Comparison of ENCODE assay signal across 8 cellular contexts in genomic region chr22:29267462-29267857, GRCh38. TPM values are rescaled to one million over a fixed set of nuclear protein-coding genes. Genes with fewer than 3 reads are reported as not detected.
DNase-seq lines count a peak whose midpoint lies in the region; ATAC-seq and TF ChIP-seq lines count a peak whose summit lies in the region.

No MANE protein-coding gene starts in this region.

- H3K36me3 ChIP-seq in BLaER1 treated with 17β-estradiol and CSF1 and Interleukin-3, amounts not matched to agents 10 nM and 100 nM, result peaks cover 40 to 64% (median 55%) of the 10 kb centered on the region in 11 experiments
- peaks cover 0 to 27% (median 0%) of the 10 kb centered on the region in 3 experiments for H3K36me3 ChIP-seq in naive thymus-derived CD4-positive, alpha-beta T cell (ENCODE audit: control insufficient read depth in 2 of 3, insufficient read depth in 3 of 3, low read length in 3 of 3)

- no peaks in the 10 kb centered on the region for H3K27me3 ChIP-seq in BLaER1 treated with 17β-estradiol and CSF1 and Interleukin-3, amounts not matched to agents 10 nM and 100 nM
- H3K27me3 ChIP-seq in naive thymus-derived CD4-positive, alpha-beta T cell (ENCODE audit: control insufficient read depth in 2 of 2, insufficient read depth in 2 of 2, low read length in 2 of 2), result no peaks in the 10 kb centered on the region

- intact Hi-C loops in naive thymus-derived CD4-positive, alpha-beta T cell (cut with micrococcal nuclease), result loop anchor here (2.0 to 10.0 kb wide), 9 partner anchors 35 to 1325 kb away; partner anchors contain the start of genes HSCB (in 1 of the 2), MTMR3 (in 1 of the 2), NF2 (in 1 of the 2) and NIPSNAP1 (in 1 of the 2)

- H3K4me2 ChIP-seq in BLaER1 treated with 17β-estradiol and CSF1 and Interleukin-3, amounts not matched to agents 10 nM and 100 nM, result peak overlapping the region; percentile 94 to 99 (median 97)

- H3K4me1 ChIP-seq in BLaER1 treated with 17β-estradiol and CSF1 and Interleukin-3, amounts not matched to agents 10 nM and 100 nM, result peaks cover 52 to 76% (median 68%) of the 10 kb centered on the region in 10 experiments
- peaks cover 36 to 38% of the 10 kb centered on the region in 2 donors for H3K4me1 ChIP-seq in naive thymus-derived CD4-positive, alpha-beta T cell (ENCODE audit: control insufficient read depth in 2 of 2, insufficient read depth in 2 of 2, low read length in 2 of 2)

- H3K9ac ChIP-seq in BLaER1 treated with 17β-estradiol and CSF1 and Interleukin-3, amounts not matched to agents 10 nM and 100 nM, result peak overlapping the region; percentile 98 to 100 (median 100)

- peak overlapping the region; percentile 88 to 98 (median 95) for H3K4me3 ChIP-seq in BLaER1 treated with 17β-estradiol and CSF1 and Interleukin-3, amounts not matched to agents 10 nM and 100 nM
- peak overlapping the region; percentile 84 to 88 for H3K4me3 ChIP-seq in cardiac fibroblast (replicated peaks in 1 of 2; ENCODE audit: low read depth in 2 of 2, low read length in 2 of 2)
- peak overlapping the region; percentile 96 for H3K4me3 ChIP-seq in naive thymus-derived CD4-positive, alpha-beta T cell (ENCODE audit: low read length)

- CTCF ChIA-PET in naive thymus-derived CD4-positive, alpha-beta T cell (lab: Charles Lee), result no interaction called here

- peaks cover 41 to 63% (median 57%) of the 10 kb centered on the region in 11 experiments for H4K20me1 ChIP-seq in BLaER1 treated with 17β-estradiol and CSF1 and Interleukin-3, amounts not matched to agents 10 nM and 100 nM

- H3K27ac Mint-ChIP-seq in naive thymus-derived CD4-positive, alpha-beta T cell, result peak overlapping the region; percentile 40 to 100 (median 99)

- POLR2A ChIA-PET in naive thymus-derived CD4-positive, alpha-beta T cell (lab: Charles Lee), result no interaction called here

- no peak for TF ChIP-seq CTCF in cardiac fibroblast (IDR thresholded peaks at IDR 0.05; ENCODE audit: low read depth, low read length)

- H3K9me3 Mint-ChIP-seq in naive thymus-derived CD4-positive, alpha-beta T cell, result peaks cover 0 to 6% (median 0%) of the 10 kb centered on the region in 11 donors

- H3K27ac ChIP-seq in BLaER1 treated with 17β-estradiol and CSF1 and Interleukin-3, amounts not matched to agents 10 nM and 100 nM, result peak overlapping the region; percentile 99 to 100 (median 100)
- H3K27ac ChIP-seq in naive thymus-derived CD4-positive, alpha-beta T cell (ENCODE audit: low read depth, low read length), result peak overlapping the region; percentile 98

- peak overlapping the region; percentile 93 to 100 (median 96) for H3K4me3 Mint-ChIP-seq in naive thymus-derived CD4-positive, alpha-beta T cell

- peak; percentile 8 for ATAC-seq in HG03469 (IDR thresholded peaks at IDR 0.05; ENCODE audit: unreplicated experiment)
- ATAC-seq in naive thymus-derived CD4-positive, alpha-beta T cell, result no peak

- peaks cover 0 to 5% (median 0%) of the 10 kb centered on the region in 5 donors for H3K27me3 Mint-ChIP-seq in naive thymus-derived CD4-positive, alpha-beta T cell

- H3K9me3 ChIP-seq in BLaER1 treated with 17β-estradiol and CSF1 and Interleukin-3, amounts not matched to agents 10 nM and 100 nM (replicated peaks in 1 of 11), result no peaks in the 10 kb centered on the region
- H3K9me3 ChIP-seq in naive thymus-derived CD4-positive, alpha-beta T cell (ENCODE audit: control insufficient read depth in 2 of 3, low read length in 3 of 3), result no peaks in the 10 kb centered on the region

- peaks cover 8 to 38% (median 16%) of the 10 kb centered on the region in 5 donors for H3K36me3 Mint-ChIP-seq in naive thymus-derived CD4-positive, alpha-beta T cell

- no peak for DNase-seq in cardiac fibroblast (ENCODE audit: low read depth in 2 of 2)
- no peak for DNase-seq in naive thymus-derived CD4-positive, alpha-beta T cell
- no peak for DNase-seq in germinal center (ENCODE audit: low spot score)
- no peak for DNase-seq in AG08396 (ENCODE audit: low spot score)
- DNase-seq in SHP77 (lab: John Stamatoyannopoulos, UW), result no peak
- no peak for DNase-seq in HCEC 1CT

- peaks cover 42 to 54% (median 49%) of the 10 kb centered on the region in 7 donors for H3K4me1 Mint-ChIP-seq in naive thymus-derived CD4-positive, alpha-beta T cell

RNA-seq across cellular contexts. Expression of gene RHBDD3, which starts 0.3 kb away (rescaled TPM):
- 10 to 100 TPM; 10.8 to 39.4 (median 14.7) TPM for total RNA-seq in naive thymus-derived CD4-positive, alpha-beta T cell
- polyA plus RNA-seq in naive thymus-derived CD4-positive, alpha-beta T cell, result 10 to 100 TPM in 1 of 2 donors, 1 to 10 TPM in 1; 8.1 to 13.0 TPM

RNA-seq across cellular contexts. Expression of gene EWSR1, which starts 0.6 kb away (rescaled TPM):
- total RNA-seq in naive thymus-derived CD4-positive, alpha-beta T cell, result 100 to 1,000 TPM; 249 to 366 (median 273) TPM
- 100 to 1,000 TPM; 189 to 195 TPM for polyA plus RNA-seq in naive thymus-derived CD4-positive, alpha-beta T cell

RNA-seq across cellular contexts. Expression of gene GAS2L1, which starts 39.0 kb away (rescaled TPM):
- total RNA-seq in naive thymus-derived CD4-positive, alpha-beta T cell, result 1 to 10 TPM in 2 of 5 experiments, under 1 TPM in 2, not detected in 1; 0.37 to 7.5 (median 2.0) TPM
- polyA plus RNA-seq in naive thymus-derived CD4-positive, alpha-beta T cell, result under 1 TPM in 1 of 2 donors, not detected in 1; 0.09 TPM

RNA-seq across cellular contexts. Expression of gene RASL10A, which starts 48.0 kb away (rescaled TPM):
- 1 to 10 TPM in 2 of 5 experiments, under 1 TPM in 2, not detected in 1; 0.32 to 1.7 (median 0.89) TPM for total RNA-seq in naive thymus-derived CD4-positive, alpha-beta T cell
- not detected for polyA plus RNA-seq in naive thymus-derived CD4-positive, alpha-beta T cell
